Comparison of ENCODE assay signal across 8 cellular contexts in genomic region chr1:1777510-1777909, GRCh38. TPM values are rescaled to one million over a fixed set of nuclear protein-coding genes. Genes with fewer than 3 reads are reported as not detected.
DNase-seq lines count a peak whose midpoint lies in the region; ATAC-seq and TF ChIP-seq lines count a peak whose summit lies in the region.

No MANE protein-coding gene starts in this region.

- CTCF ChIA-PET in activated CD4-positive, alpha-beta T cell treated with anti-CD3 and anti-CD28 coated beads, Interleukin-2, amount 10 ng/mL, durations not matched to agents 7 days and 5 days (lab: Charles Lee): interaction anchor here (1.0 to 1.7 kb wide), 2 partner anchors 9 to 378 kb away, joined by 3 to 5 read pairs; partner anchors contain the start of gene CCNL2
- CTCF ChIA-PET in activated CD4-positive, alpha-beta memory T cell treated with anti-CD3 and anti-CD28 coated beads, Interleukin-2, amount 10 ng/mL, durations not matched to agents 7 days and 5 days (lab: Charles Lee): interaction anchor here (0.5 to 5.2 kb wide), 4 partner anchors 8 to 131 kb away, joined by 3 to 35 read pairs (median 6); no protein-coding TSS in a partner anchor

- H3K27me3 ChIP-seq in cardiac muscle cell (no peaks in the 10 kb centered on the region), gastrocnemius medialis (no peaks in the 10 kb centered on the region)

- no peaks in the 10 kb centered on the region for H3K9me3 Mint-ChIP-seq in activated CD4-positive, alpha-beta T cell treated with anti-CD3 and anti-CD28 coated beads, Interleukin-2, amount 10 ng/mL, durations not matched to agents 7 days and 5 days
- no peaks in the 10 kb centered on the region for H3K9me3 Mint-ChIP-seq in activated CD4-positive, alpha-beta memory T cell treated with anti-CD3 and anti-CD28 coated beads, Interleukin-2, amount 10 ng/mL, durations not matched to agents 7 days and 5 days

- H3K4me1 ChIP-seq in cardiac muscle cell (ENCODE audit: low read depth): peaks cover 15% of the 10 kb centered on the region
- H3K4me1 ChIP-seq in gastrocnemius medialis: peaks cover 45 to 56% of the 10 kb centered on the region in 2 donors

- H3K27ac ChIP-seq in cardiac muscle cell (peak overlapping the region; percentile 84), gastrocnemius medialis (peak overlapping the region; percentile 89 to 99 (median 94))

- H3K4me3 ChIP-seq in cardiac muscle cell: peak overlapping the region; percentile 71
- H3K4me3 ChIP-seq in gastrocnemius medialis: peak overlapping the region; percentile 79 to 95 (median 86)

- no peak for TF ChIP-seq POLR2A in gastrocnemius medialis (IDR thresholded peaks at IDR 0.05)

- intact Hi-C loops in gastrocnemius medialis (cut with DNase I; ENCODE audit: low total_unique reads): loop anchor here (2.0 kb wide), 1 partner anchor 131 kb away; no protein-coding TSS in a partner anchor

- H3K9me3 ChIP-seq in cardiac muscle cell (ENCODE audit: low read depth): no peaks in the 10 kb centered on the region
- no peaks in the 10 kb centered on the region for H3K9me3 ChIP-seq in gastrocnemius medialis

- H3K36me3 ChIP-seq in cardiac muscle cell (no peaks in the 10 kb centered on the region), gastrocnemius medialis (peaks cover 0 to 3% of the 10 kb centered on the region in 2 donors)

- H3K36me3 Mint-ChIP-seq in activated CD4-positive, alpha-beta T cell treated with anti-CD3 and anti-CD28 coated beads, Interleukin-2, amount 10 ng/mL, durations not matched to agents 7 days and 5 days (ENCODE audit: low read depth): peaks cover 10% of the 10 kb centered on the region
- H3K36me3 Mint-ChIP-seq in activated CD4-positive, alpha-beta memory T cell treated with anti-CD3 and anti-CD28 coated beads, Interleukin-2, amount 10 ng/mL, durations not matched to agents 7 days and 5 days (ENCODE audit: low read depth): peaks cover 15% of the 10 kb centered on the region

- H3K4me1 Mint-ChIP-seq in activated CD4-positive, alpha-beta T cell treated with anti-CD3 and anti-CD28 coated beads, Interleukin-2, amount 10 ng/mL, durations not matched to agents 7 days and 5 days: peaks cover 56% of the 10 kb centered on the region
- peaks cover 61% of the 10 kb centered on the region for H3K4me1 Mint-ChIP-seq in activated CD4-positive, alpha-beta memory T cell treated with anti-CD3 and anti-CD28 coated beads, Interleukin-2, amount 10 ng/mL, durations not matched to agents 7 days and 5 days

- H3K27me3 Mint-ChIP-seq in activated CD4-positive, alpha-beta T cell treated with anti-CD3 and anti-CD28 coated beads, Interleukin-2, amount 10 ng/mL, durations not matched to agents 7 days and 5 days: no peaks in the 10 kb centered on the region
- H3K27me3 Mint-ChIP-seq in activated CD4-positive, alpha-beta memory T cell treated with anti-CD3 and anti-CD28 coated beads, Interleukin-2, amount 10 ng/mL, durations not matched to agents 7 days and 5 days: no peaks in the 10 kb centered on the region

- H3K27ac Mint-ChIP-seq in activated CD4-positive, alpha-beta T cell treated with anti-CD3 and anti-CD28 coated beads, Interleukin-2, amount 10 ng/mL, durations not matched to agents 7 days and 5 days: peak overlapping the region; percentile 91
- peak overlapping the region; percentile 58 for H3K27ac Mint-ChIP-seq in activated CD4-positive, alpha-beta memory T cell treated with anti-CD3 and anti-CD28 coated beads, Interleukin-2, amount 10 ng/mL, durations not matched to agents 7 days and 5 days

- in situ Hi-C loops in gastrocnemius medialis (cut with MboI; ENCODE audit: low sequenced_read_pairs in 4 of 4): no loop called here

- no peak for TF ChIP-seq CTCF in cardiac muscle cell (IDR thresholded peaks at IDR 0.05; ENCODE audit: low read depth, low read length)
- no peak for TF ChIP-seq CTCF in gastrocnemius medialis (IDR thresholded peaks at IDR 0.05 in 4 of 5, conservative IDR thresholded peaks at IDR 0.05 in 1 of 5)

- POLR2A ChIA-PET in activated CD4-positive, alpha-beta T cell treated with anti-CD3 and anti-CD28 coated beads, Interleukin-2, amount 10 ng/mL, durations not matched to agents 7 days and 5 days (lab: Charles Lee): no interaction called here
- POLR2A ChIA-PET in activated CD4-positive, alpha-beta memory T cell treated with anti-CD3 and anti-CD28 coated beads, Interleukin-2, amount 10 ng/mL, durations not matched to agents 7 days and 5 days (lab: Charles Lee): interaction anchor here (1.0 to 4.5 kb wide), 7 partner anchors 14 to 131 kb away, joined by 3 to 29 read pairs (median 4); partner anchors contain the start of gene CDK11A

- ATAC-seq in gastrocnemius medialis (peak; percentile 50 to 63), GM18498 (IDR thresholded peaks at IDR 0.05; ENCODE audit: unreplicated experiment) (no peak)

- no peak for DNase-seq in activated CD4-positive, alpha-beta T cell treated with anti-CD3 and anti-CD28 coated beads, Interleukin-2, amount 10 ng/mL, durations not matched to agents 7 days and 5 days
- DNase-seq in activated CD4-positive, alpha-beta T cell treated with anti-CD3 and anti-CD28 coated beads for 48 hours: no peak
- no peak for DNase-seq in activated CD4-positive, alpha-beta memory T cell treated with anti-CD3 and anti-CD28 coated beads, Interleukin-2, amount 10 ng/mL, durations not matched to agents 7 days and 5 days
- peak in 1 of 2 donors; percentile 51 for DNase-seq in cardiac muscle cell (ENCODE audit: low read depth in 1 of 2, low spot score in 1 of 2)
- peak in 1 of 2 donors; percentile 61 for DNase-seq in gastrocnemius medialis
- DNase-seq in stimulated activated CD4-positive, alpha-beta T cell treated with anti-CD3 and anti-CD28 coated beads, Interleukin-2, amount 100 ng/mL, for 48 hours: no peak
- DNase-seq in stimulated activated CD4-positive, alpha-beta T cell treated with anti-CD3 and anti-CD28 coated beads, Interleukin-4, amount 100 ng/mL, for 1 hour: no peak

- H3K4me3 Mint-ChIP-seq in activated CD4-positive, alpha-beta T cell treated with anti-CD3 and anti-CD28 coated beads, Interleukin-2, amount 10 ng/mL, durations not matched to agents 7 days and 5 days: peak overlapping the region; percentile 80
- H3K4me3 Mint-ChIP-seq in activated CD4-positive, alpha-beta memory T cell treated with anti-CD3 and anti-CD28 coated beads, Interleukin-2, amount 10 ng/mL, durations not matched to agents 7 days and 5 days: peak overlapping the region; percentile 70

RNA-seq across cellular contexts. Expression of gene NADK, which starts 0.8 kb away (rescaled TPM):
- total RNA-seq in activated CD4-positive, alpha-beta T cell treated with anti-CD3 and anti-CD28 coated beads, Interleukin-2, amount 10 ng/mL, durations not matched to agents 7 days and 5 days: 10 to 100 TPM; 76.6 to 78.7 TPM
- total RNA-seq in activated CD4-positive, alpha-beta memory T cell treated with anti-CD3 and anti-CD28 coated beads, Interleukin-2, amount 10 ng/mL, durations not matched to agents 7 days and 5 days: 10 to 100 TPM; 78.0 to 81.5 TPM
- total RNA-seq in cardiac muscle cell (49.2 and 71.2 TPM in 2 replicates), gastrocnemius medialis (10 to 100 TPM; 20.1 to 33.1 (median 32.5) TPM)
- 42.7 and 45.2 TPM in 2 replicates for polyA plus RNA-seq in cardiac muscle cell

RNA-seq across cellular contexts. Expression of gene CDK11A, which starts 53.4 kb away (rescaled TPM):
- 10 to 100 TPM; 61.4 to 81.9 TPM for total RNA-seq in activated CD4-positive, alpha-beta T cell treated with anti-CD3 and anti-CD28 coated beads, Interleukin-2, amount 10 ng/mL, durations not matched to agents 7 days and 5 days
- total RNA-seq in activated CD4-positive, alpha-beta memory T cell treated with anti-CD3 and anti-CD28 coated beads, Interleukin-2, amount 10 ng/mL, durations not matched to agents 7 days and 5 days: 10 to 100 TPM; 67.2 to 68.1 TPM
- total RNA-seq in cardiac muscle cell: 6.1 and 13.2 TPM in 2 replicates
- polyA plus RNA-seq in cardiac muscle cell: 12.4 and 16.6 TPM in 2 replicates
- 10 to 100 TPM in 3 of 4 donors, 1 to 10 TPM in 1; 9.0 to 14.6 (median 11.6) TPM for total RNA-seq in gastrocnemius medialis
